In the genomic region with DNA sequence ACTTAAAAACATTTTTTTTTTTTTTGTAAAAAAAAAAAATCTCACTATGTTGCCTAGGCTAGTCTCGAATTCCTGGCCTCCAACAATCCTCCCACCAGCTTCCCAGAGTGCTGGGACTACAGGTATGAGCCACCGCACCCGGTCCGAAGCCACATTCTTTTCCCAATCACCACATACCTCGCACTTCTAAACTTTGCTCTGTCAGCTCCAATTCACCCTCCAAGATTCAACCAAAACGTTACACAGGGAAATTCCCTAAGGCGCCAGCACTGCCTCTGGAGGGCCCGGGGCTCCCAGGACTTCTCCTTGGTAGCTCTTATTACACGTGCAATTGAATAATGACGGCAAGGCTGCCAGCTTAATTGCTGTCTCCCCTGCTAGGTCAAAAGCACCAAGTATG, we compare ENCODE assay signal across 23 cellular contexts. TPM values are rescaled to one million over a fixed set of nuclear protein-coding genes. Genes with fewer than 3 reads are reported as not detected.
DNase-seq lines count a peak whose midpoint lies in the region; ATAC-seq, FAIRE-seq and TF ChIP-seq lines count a peak whose summit lies in the region.
"Had no signal": no experiment of that assay in that cellular context is flagged by ENCODE, and none has a peak within 500 bp of the region (broad histone marks: within the 10 kb centered on the region; RNA-seq: fewer than 3 reads in every experiment).

No MANE protein-coding gene starts in this region.

- TF ChIP-seq CTCF in Caco-2 (IDR thresholded peaks at IDR 0.05; ENCODE audit: insufficient read depth in 1 of 2, low read depth in 1 of 2, low read length in 1 of 2, severe bottlenecking in 1 of 2, unreplicated experiment in 1 of 2) (no peak), bronchial epithelial cell (IDR thresholded peaks at IDR 0.05; ENCODE audit: insufficient read depth, low read length, severe bottlenecking) (no peak), neural progenitor cell (IDR thresholded peaks at IDR 0.05) (no peak)

- H3K27ac ChIP-seq in neural progenitor cell, result no peak overlapping the region
- no peak overlapping the region for H3K27ac ChIP-seq in right cardiac atrium (ENCODE audit: low read length)
- H3K27ac ChIP-seq: heart left ventricle, KMS-11 had no signal

- H3K27me3 ChIP-seq in Caco-2 (replicated peaks; ENCODE audit: control insufficient read depth, insufficient read depth, low read length) (no peaks in the 10 kb centered on the region), H7 (ENCODE audit: control insufficient read depth, insufficient read depth, low read length) (no peaks in the 10 kb centered on the region), bronchial epithelial cell (ENCODE audit: control insufficient read depth, insufficient read depth, low read length) (no peaks in the 10 kb centered on the region), neural progenitor cell (no peaks in the 10 kb centered on the region), right cardiac atrium (ENCODE audit: control insufficient read depth, insufficient read depth) (no peaks in the 10 kb centered on the region)
- H3K27me3 ChIP-seq: heart left ventricle had no signal

- H3K36me3 ChIP-seq in Caco-2 (ENCODE audit: control insufficient read depth, insufficient read depth, low read length) (0 out of 2 replicates have a peak, but pooled peaks cover 1% of the 10 kb centered on the region), H7 (replicated peaks; ENCODE audit: control insufficient read depth, insufficient read depth, low read length) (no peaks in the 10 kb centered on the region), bronchial epithelial cell (ENCODE audit: control insufficient read depth, insufficient read depth, low read length) (no peaks in the 10 kb centered on the region), neural progenitor cell (no peaks in the 10 kb centered on the region)
- H3K36me3 ChIP-seq: heart left ventricle had no signal

- no peak overlapping the region for H3K4me2 ChIP-seq in neural progenitor cell
- H3K4me2 ChIP-seq: KMS-11 had no signal

- H3F3A ChIP-seq in neural progenitor cell (ENCODE audit: low read depth), result peaks cover 3% of the 10 kb centered on the region

- H3K36me3 Mint-ChIP-seq in Caco-2 (ENCODE audit: insufficient read depth, unreplicated experiment), result peaks cover 26% of the 10 kb centered on the region
- no peaks in the 10 kb centered on the region for H3K36me3 Mint-ChIP-seq in neural progenitor cell

- no peaks in the 10 kb centered on the region for H3K79me2 ChIP-seq in neural progenitor cell (ENCODE audit: low read depth)

- intact Hi-C loops in Caco-2 (cut with micrococcal nuclease; ENCODE audit: unreplicated experiment) (no loop called here), right cardiac atrium (cut with DNase I) (no loop called here)

- no peak overlapping the region for H3K4me3 Mint-ChIP-seq in Caco-2 (ENCODE audit: unreplicated experiment)
- H3K4me3 Mint-ChIP-seq in neural progenitor cell, result peak overlapping the region; percentile 7
- H3K4me3 Mint-ChIP-seq: activated naive CD4-positive, alpha-beta T cell treated with anti-CD3 and anti-CD28 coated beads for 36 hours; central memory CD8-positive, alpha-beta T cell had no signal

- ATAC-seq in GM18861 (IDR thresholded peaks at IDR 0.05; ENCODE audit: unreplicated experiment) (no peak), HG02623 (IDR thresholded peaks at IDR 0.05; ENCODE audit: unreplicated experiment) (no peak), right cardiac atrium (no peak)
- ATAC-seq: heart left ventricle, left ventricle myocardium superior had no signal

- no peaks in the 10 kb centered on the region for H4K20me1 ChIP-seq in neural progenitor cell (ENCODE audit: low read depth)

- H3K27ac Mint-ChIP-seq in Caco-2 (ENCODE audit: unreplicated experiment), result peak overlapping the region; percentile 59
- no peak overlapping the region for H3K27ac Mint-ChIP-seq in neural progenitor cell
- H3K27ac Mint-ChIP-seq: activated naive CD4-positive, alpha-beta T cell treated with anti-CD3 and anti-CD28 coated beads for 36 hours; progenitor cell of endocrine pancreas had no signal

- H3K9me3 ChIP-seq in Caco-2 (no peaks in the 10 kb centered on the region), neural progenitor cell (ENCODE audit: low read depth) (no peaks in the 10 kb centered on the region), right cardiac atrium (ENCODE audit: control insufficient read depth, low read length) (no peaks in the 10 kb centered on the region)

- H3K4me1 ChIP-seq in Caco-2 (peaks cover 8% of the 10 kb centered on the region), neural progenitor cell (peaks cover 4% of the 10 kb centered on the region), right cardiac atrium (ENCODE audit: control insufficient read depth, insufficient read depth, low read length) (no peaks in the 10 kb centered on the region)

- H3K4me1 Mint-ChIP-seq in Caco-2 (ENCODE audit: low read depth, unreplicated experiment) (peaks cover 13% of the 10 kb centered on the region), neural progenitor cell (peaks cover 10% of the 10 kb centered on the region)

- POLR2A ChIA-PET in Caco-2 (lab: Charles Lee), result interaction anchor here (0.7 kb wide), 1 partner anchor 23 kb away, joined by 3 read pairs; no protein-coding TSS in a partner anchor

- 68% methylated on average over 10 of the region's 10 CpGs for WGBS in right cardiac atrium

- H3K27me3 Mint-ChIP-seq in Caco-2 (ENCODE audit: insufficient read depth, unreplicated experiment), result no peaks in the 10 kb centered on the region
- H3K27me3 Mint-ChIP-seq in neural progenitor cell (ENCODE audit: insufficient read depth, low read depth), result peaks cover 7% of the 10 kb centered on the region
- H3K27me3 Mint-ChIP-seq: progenitor cell of endocrine pancreas had no signal

- DNase-seq in Caco-2, result peak; percentile 35 to 60
- peak; percentile 31 for DNase-seq in H7
- DNase-seq in bronchial epithelial cell (ENCODE audit: low read depth), result no peak
- DNase-seq in neural progenitor cell (ENCODE audit: low spot score), result no peak
- DNase-seq in right cardiac atrium, result no peak
- DNase-seq: activated CD4-positive, alpha-beta T cell treated with anti-CD3 and anti-CD28 coated beads, Interleukin-2, amount 50 U/mL, for 4 hours; activated naive CD4-positive, alpha-beta T cell treated with anti-CD3 and anti-CD28 coated beads for 36 hours; activated T-cell treated with anti-CD3 and anti-CD28 coated beads for 4 hours; aorta; CD8-positive, alpha-beta memory T cell; DND-41; heart left ventricle; left ventricle myocardium superior; NCI-H1930; NCI-H510A treated with DMSO at 0.1 percent for 48 hours had no signal

- CTCF ChIA-PET in Caco-2 (lab: Charles Lee), result no interaction called here

- no peak overlapping the region for H3K4me3 ChIP-seq in Caco-2 (ENCODE audit: low read depth, low read length)
- no peak overlapping the region for H3K4me3 ChIP-seq in H7 (ENCODE audit: insufficient read depth, low read depth, low read length)
- no peak overlapping the region for H3K4me3 ChIP-seq in bronchial epithelial cell (ENCODE audit: low read depth, low read length)
- H3K4me3 ChIP-seq in neural progenitor cell, result no peak overlapping the region
- H3K4me3 ChIP-seq in right cardiac atrium (ENCODE audit: low read length), result no peak overlapping the region
- H3K4me3 ChIP-seq: heart left ventricle had no signal

- no peak overlapping the region for H3K9ac ChIP-seq in neural progenitor cell
- H3K9ac ChIP-seq: KMS-11 had no signal

- FAIRE-seq in bronchial epithelial cell (lab: Jason Lieb, UNC), result peak; percentile 62
- FAIRE-seq: GM12891, HTR-8/SVneo, RCC 7860 had no signal

- BruUV-seq in Caco-2 (replicated peaks; lab: Mats Ljungman, UMichigan), result no TSS peak

- no peak overlapping the region for H2AFZ ChIP-seq in neural progenitor cell (replicated peaks)

- H3K9me3 Mint-ChIP-seq in Caco-2 (ENCODE audit: unreplicated experiment) (no peaks in the 10 kb centered on the region), neural progenitor cell (peaks cover 4% of the 10 kb centered on the region)
- H3K9me3 Mint-ChIP-seq: activated naive CD4-positive, alpha-beta T cell treated with anti-CD3 and anti-CD28 coated beads for 36 hours; CD8-positive, alpha-beta memory T cell; central memory CD8-positive, alpha-beta T cell had no signal

RNA-seq across cellular contexts. Expression of a gene that starts 10.3 kb away (rescaled TPM):
- total RNA-seq in Caco-2 (2022), result 51.4 and 53.4 TPM in 2 replicates
- total RNA-seq in H7 (2014; rRNA removed; shearing (Covaris generic)), result 82.5 and 101 TPM in 2 replicates
- 9.6 and 9.7 TPM in 2 replicates for total RNA-seq in bronchial epithelial cell
- total RNA-seq in neural progenitor cell (ENCODE audit: low replicate concordance), result 23.5 and 45.2 TPM in 2 replicates
- total RNA-seq in right cardiac atrium, result 10 to 100 TPM; 12.0 to 20.7 (median 16.1) TPM
- polyA plus RNA-seq in right cardiac atrium, result 10.2 TPM

RNA-seq across cellular contexts. Expression of a gene that starts 10.9 kb away (rescaled TPM):
- 56.6 and 60.0 TPM in 2 replicates for total RNA-seq in Caco-2 (2022)
- 32.4 and 32.8 TPM in 2 replicates for total RNA-seq in H7 (2014; rRNA removed; shearing (Covaris generic))
- total RNA-seq in bronchial epithelial cell, result 7.4 and 14.0 TPM in 2 replicates
- total RNA-seq in neural progenitor cell (ENCODE audit: low replicate concordance), result 11.8 and 15.6 TPM in 2 replicates
- total RNA-seq in right cardiac atrium, result 10 to 100 TPM; 22.6 to 38.3 (median 25.1) TPM
- polyA plus RNA-seq in right cardiac atrium, result 20.7 TPM

Comparison
In these comparisons a context has a peak if more than half of its experiments do, and no peak if none do; other contexts are left out.
1. DNase-seq: peak in Caco-2 (2 of 2) and H7 (single experiment); none in bronchial epithelial cell (single experiment), neural progenitor cell (single experiment) and right cardiac atrium (0 of 3).